ENCODE assay signal across 1 cellular context in the genomic region with DNA sequence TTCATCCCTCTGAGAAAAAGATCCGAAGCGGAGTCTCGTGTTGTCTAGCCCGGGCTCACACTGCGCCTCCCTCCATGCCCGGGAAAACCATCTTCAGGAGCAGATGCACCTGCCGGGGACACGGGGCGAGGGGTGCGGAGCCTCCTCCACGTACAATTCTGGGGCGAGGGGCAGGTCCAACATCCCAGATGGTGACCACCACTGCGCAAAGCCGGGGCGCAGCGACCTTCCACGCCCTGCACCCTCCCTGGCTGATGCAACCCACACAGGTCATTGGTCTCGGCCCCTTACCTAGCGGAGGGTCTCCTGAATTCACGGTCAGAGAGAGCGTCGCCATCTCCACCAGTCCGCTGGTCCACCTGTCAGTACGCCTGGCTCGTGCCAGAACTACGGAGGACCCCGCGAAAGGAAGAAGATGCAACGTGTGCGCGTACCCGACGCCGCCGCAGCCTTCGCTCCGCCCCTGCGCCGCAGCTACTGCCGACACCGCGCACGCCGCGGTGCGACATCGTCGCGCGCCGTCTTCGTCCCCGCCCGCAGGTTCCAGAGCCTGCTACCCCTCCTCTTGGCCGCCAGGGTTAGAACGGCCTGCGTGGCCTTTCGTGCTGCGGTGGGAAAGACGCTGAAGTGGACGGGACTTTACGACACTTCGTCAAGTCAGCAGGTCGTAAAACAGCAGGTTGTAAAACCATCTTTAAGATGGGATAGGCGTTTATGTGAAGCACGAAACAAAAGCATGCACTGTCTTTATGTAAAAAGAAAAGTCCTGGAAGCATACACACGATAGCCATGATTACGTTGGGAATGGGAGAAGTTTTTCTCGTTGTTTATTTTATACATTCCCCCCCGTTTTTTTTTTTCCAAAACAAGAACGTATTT.
TF ChIP-seq lines count a peak whose summit lies in the region.

EPRS1 (minus strand) TSS at position 454 of the 879 bp plus-strand sequence; CDS start at position 337, 117 bp downstream.

TF ChIP-seq in K562, 482 proteins besides CTCF, POLR2A, EP300 and RAD21 (continued from another document and continues in another):
- TF ChIP-seq, protein P1, sequence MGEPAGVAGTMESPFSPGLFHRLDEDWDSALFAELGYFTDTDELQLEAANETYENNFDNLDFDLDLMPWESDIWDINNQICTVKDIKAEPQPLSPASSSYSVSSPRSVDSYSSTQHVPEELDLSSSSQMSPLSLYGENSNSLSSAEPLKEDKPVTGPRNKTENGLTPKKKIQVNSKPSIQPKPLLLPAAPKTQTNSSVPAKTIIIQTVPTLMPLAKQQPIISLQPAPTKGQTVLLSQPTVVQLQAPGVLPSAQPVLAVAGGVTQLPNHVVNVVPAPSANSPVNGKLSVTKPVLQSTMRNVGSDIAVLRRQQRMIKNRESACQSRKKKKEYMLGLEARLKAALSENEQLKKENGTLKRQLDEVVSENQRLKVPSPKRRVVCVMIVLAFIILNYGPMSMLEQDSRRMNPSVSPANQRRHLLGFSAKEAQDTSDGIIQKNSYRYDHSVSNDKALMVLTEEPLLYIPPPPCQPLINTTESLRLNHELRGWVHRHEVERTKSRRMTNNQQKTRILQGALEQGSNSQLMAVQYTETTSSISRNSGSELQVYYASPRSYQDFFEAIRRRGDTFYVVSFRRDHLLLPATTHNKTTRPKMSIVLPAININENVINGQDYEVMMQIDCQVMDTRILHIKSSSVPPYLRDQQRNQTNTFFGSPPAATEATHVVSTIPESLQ (CRISPR knock-in tag; IDR thresholded peaks at IDR 0.05): peak; percentile 29; the same call in 1 of the 2 replicates
- no peak for TF ChIP-seq CHD4 (IDR thresholded peaks at IDR 0.05; ENCODE audit: insufficient read depth, insufficient replicate concordance, low read depth, low read length, poor library complexity, severe bottlenecking)
- TF ChIP-seq ADNP (tag; IDR thresholded peaks at IDR 0.05): no peak
- TF ChIP-seq ZNF764 (CRISPR knock-in tag; IDR thresholded peaks at IDR 0.05; ENCODE audit: low read depth): no peak
- TF ChIP-seq ZNF12 (CRISPR knock-in tag; IDR thresholded peaks at IDR 0.05): no peak
- no peak; the same call in 1 of the 2 replicates for TF ChIP-seq ZKSCAN3 (CRISPR knock-in tag; IDR thresholded peaks at IDR 0.05)
- no peak for TF ChIP-seq SMARCB1 (IDR thresholded peaks at IDR 0.05; ENCODE audit: insufficient read length, low read depth)
- TF ChIP-seq ZSCAN29 (IDR thresholded peaks at IDR 0.05): peak; percentile 75; the same call in 1 of the 2 replicates
- TF ChIP-seq SAP30 (IDR thresholded peaks at IDR 0.05; ENCODE audit: borderline replicate concordance, insufficient read depth, low read depth, low read length, poor library complexity, severe bottlenecking): peak; percentile 95
- TF ChIP-seq ZNF79 (CRISPR knock-in tag; IDR thresholded peaks at IDR 0.05; ENCODE audit: low read depth): no peak
- no peak for TF ChIP-seq SNRNP70 (optimal IDR thresholded peaks at IDR 0.05; ENCODE audit: low read depth, low read length)
- TF ChIP-seq SRSF9 (IDR thresholded peaks at IDR 0.05; ENCODE audit: borderline replicate concordance, low read depth, low read length): no peak
- no peak for TF ChIP-seq PBX2 (CRISPR knock-in tag; IDR thresholded peaks at IDR 0.05; ENCODE audit: low read depth)
- no peak for TF ChIP-seq PBX2 (tag; conservative IDR thresholded peaks at IDR 0.05; ENCODE audit: low read depth)
- peak; percentile 80 for TF ChIP-seq RNF2 (IDR thresholded peaks at IDR 0.05)
- TF ChIP-seq, protein P2, sequence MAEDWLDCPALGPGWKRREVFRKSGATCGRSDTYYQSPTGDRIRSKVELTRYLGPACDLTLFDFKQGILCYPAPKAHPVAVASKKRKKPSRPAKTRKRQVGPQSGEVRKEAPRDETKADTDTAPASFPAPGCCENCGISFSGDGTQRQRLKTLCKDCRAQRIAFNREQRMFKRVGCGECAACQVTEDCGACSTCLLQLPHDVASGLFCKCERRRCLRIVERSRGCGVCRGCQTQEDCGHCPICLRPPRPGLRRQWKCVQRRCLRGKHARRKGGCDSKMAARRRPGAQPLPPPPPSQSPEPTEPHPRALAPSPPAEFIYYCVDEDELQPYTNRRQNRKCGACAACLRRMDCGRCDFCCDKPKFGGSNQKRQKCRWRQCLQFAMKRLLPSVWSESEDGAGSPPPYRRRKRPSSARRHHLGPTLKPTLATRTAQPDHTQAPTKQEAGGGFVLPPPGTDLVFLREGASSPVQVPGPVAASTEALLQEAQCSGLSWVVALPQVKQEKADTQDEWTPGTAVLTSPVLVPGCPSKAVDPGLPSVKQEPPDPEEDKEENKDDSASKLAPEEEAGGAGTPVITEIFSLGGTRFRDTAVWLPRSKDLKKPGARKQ (CRISPR knock-in tag; IDR thresholded peaks at IDR 0.05): no peak
- TF ChIP-seq PURB (CRISPR knock-in tag; IDR thresholded peaks at IDR 0.05; ENCODE audit: low read depth): no peak
- TF ChIP-seq PREB (CRISPR knock-in tag; IDR thresholded peaks at IDR 0.05): no peak
- peak; percentile 75 for TF ChIP-seq PRDM10 (IDR thresholded peaks at IDR 0.05; ENCODE audit: partially characterized antibody)
- TF ChIP-seq ZBTB5 (IDR thresholded peaks at IDR 0.05): no peak
- 0 out of 2 replicates have a peak, but pooled peaks have one; percentile 25 for TF ChIP-seq FOXM1 (IDR thresholded peaks at IDR 0.05; ENCODE audit: low read depth)
- TF ChIP-seq FOXM1 (CRISPR knock-in tag; IDR thresholded peaks at IDR 0.05; ENCODE audit: low read depth): no peak; the same call in 1 of the 2 replicates
- TF ChIP-seq, protein P3, sequence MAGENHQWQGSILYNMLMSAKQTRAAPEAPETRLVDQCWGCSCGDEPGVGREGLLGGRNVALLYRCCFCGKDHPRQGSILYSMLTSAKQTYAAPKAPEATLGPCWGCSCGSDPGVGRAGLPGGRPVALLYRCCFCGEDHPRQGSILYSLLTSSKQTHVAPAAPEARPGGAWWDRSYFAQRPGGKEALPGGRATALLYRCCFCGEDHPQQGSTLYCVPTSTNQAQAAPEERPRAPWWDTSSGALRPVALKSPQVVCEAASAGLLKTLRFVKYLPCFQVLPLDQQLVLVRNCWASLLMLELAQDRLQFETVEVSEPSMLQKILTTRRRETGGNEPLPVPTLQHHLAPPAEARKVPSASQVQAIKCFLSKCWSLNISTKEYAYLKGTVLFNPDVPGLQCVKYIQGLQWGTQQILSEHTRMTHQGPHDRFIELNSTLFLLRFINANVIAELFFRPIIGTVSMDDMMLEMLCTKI (IDR thresholded peaks at IDR 0.05; ENCODE audit: partially characterized antibody): no peak
- peak; percentile 73; the same call in 1 of the 2 replicates for TF ChIP-seq ZKSCAN1 (IDR thresholded peaks at IDR 0.05; ENCODE audit: low read depth, low read length)
- no peak for TF ChIP-seq ZFP36 (IDR thresholded peaks at IDR 0.05; ENCODE audit: low read depth, low read length, partially characterized antibody)
- peak; percentile 42; the same call in 1 of the 2 replicates for TF ChIP-seq FOXJ2 (tag; IDR thresholded peaks at IDR 0.05)
- no peak for TF ChIP-seq TSC22D4 (tag; IDR thresholded peaks at IDR 0.05)
- TF ChIP-seq, protein P4, sequence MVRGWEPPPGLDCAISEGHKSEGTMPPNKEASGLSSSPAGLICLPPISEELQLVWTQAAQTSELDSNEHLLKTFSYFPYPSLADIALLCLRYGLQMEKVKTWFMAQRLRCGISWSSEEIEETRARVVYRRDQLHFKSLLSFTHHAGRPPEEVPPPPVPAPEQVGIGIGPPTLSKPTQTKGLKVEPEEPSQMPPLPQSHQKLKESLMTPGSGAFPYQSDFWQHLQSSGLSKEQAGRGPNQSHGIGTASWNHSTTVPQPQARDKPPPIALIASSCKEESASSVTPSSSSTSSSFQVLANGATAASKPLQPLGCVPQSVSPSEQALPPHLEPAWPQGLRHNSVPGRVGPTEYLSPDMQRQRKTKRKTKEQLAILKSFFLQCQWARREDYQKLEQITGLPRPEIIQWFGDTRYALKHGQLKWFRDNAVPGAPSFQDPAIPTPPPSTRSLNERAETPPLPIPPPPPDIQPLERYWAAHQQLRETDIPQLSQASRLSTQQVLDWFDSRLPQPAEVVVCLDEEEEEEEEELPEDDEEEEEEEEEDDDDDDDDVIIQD (CRISPR knock-in tag; IDR thresholded peaks at IDR 0.05): no peak
- TF ChIP-seq HDAC3 (IDR thresholded peaks at IDR 0.05; ENCODE audit: borderline replicate concordance, partially characterized antibody): no peak
- TF ChIP-seq ZFP91 (CRISPR knock-in tag; IDR thresholded peaks at IDR 0.05): no peak
- TF ChIP-seq HBP1 (CRISPR knock-in tag; IDR thresholded peaks at IDR 0.05): no peak
